13 cellular contexts compared by ENCODE assay signal in the genomic region with DNA sequence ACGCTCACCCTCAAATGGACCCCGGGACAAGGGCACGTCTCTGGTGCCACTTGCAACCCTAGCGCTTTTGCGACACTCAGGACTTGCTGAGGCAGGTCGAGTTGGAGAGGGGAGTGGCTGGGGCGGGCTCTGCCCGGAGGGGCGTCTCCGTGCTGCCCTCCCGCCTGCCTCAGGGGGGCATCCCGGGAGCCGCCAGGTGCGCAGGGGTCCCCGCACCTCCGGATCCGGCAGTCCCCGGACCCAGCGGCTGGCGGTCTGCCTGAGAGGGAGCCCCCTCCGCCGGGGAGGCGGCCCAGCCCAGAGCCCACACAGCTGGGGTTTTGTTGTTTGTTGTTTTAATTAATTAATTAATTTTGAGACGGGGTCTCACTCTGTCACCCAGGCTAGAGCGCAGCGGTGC. TPM values are rescaled to one million over a fixed set of nuclear protein-coding genes. Genes with fewer than 3 reads are reported as not detected.
DNase-seq lines count a peak whose midpoint lies in the region; ATAC-seq and TF ChIP-seq lines count a peak whose summit lies in the region.
"Had no signal": no experiment of that assay in that cellular context is flagged by ENCODE, and none has a peak within 500 bp of the region (broad histone marks: within the 10 kb centered on the region; RNA-seq: fewer than 3 reads in every experiment).

A gene (minus strand): TSS at position 71 of the 400 bp plus-strand sequence. CDS start 820 bp downstream, outside the sequence.

- H3K4ac ChIP-seq in neuronal stem cell (ENCODE audit: low read length): no peak within 1 kb of the TSS

- H3K23ac ChIP-seq in neuronal stem cell (ENCODE audit: low read depth, low read length, poor library complexity): peak within 1 kb of the TSS; percentile 8

- intact Hi-C loops in activated CD4-positive, alpha-beta T cell treated with anti-CD3 and anti-CD28 coated beads for 36 hours (cut with DNase I, micrococcal nuclease): no loop called here
- intact Hi-C loops in esophagus muscularis mucosa (cut with DNase I): no loop called here

- no peak within 1 kb of the TSS for H3K9ac ChIP-seq in neuronal stem cell (ENCODE audit: low read depth, low read length, poor library complexity)

- H3K27me3 ChIP-seq in BJ (ENCODE audit: control insufficient read depth, insufficient read depth, low read length) (peaks cover 6% of the 10 kb centered on the region; the same call in 1 of the 2 replicates), neuronal stem cell (ENCODE audit: control insufficient read depth in 3 of 3, insufficient read depth in 3 of 3, low read depth in 1 of 3, low read length in 3 of 3) (peaks cover 0 to 30% (median 17%) of the 10 kb centered on the region in 3 experiments), esophagus muscularis mucosa (peaks cover 0 to 35% (median 3%) of the 10 kb centered on the region in 4 donors)

- H3K27ac ChIP-seq in neuronal stem cell (replicated peaks; ENCODE audit: low read length) (no peak within 1 kb of the TSS), esophagus muscularis mucosa (replicated peaks in 1 of 4) (no peak within 1 kb of the TSS)

- TF ChIP-seq CTCF in BJ (IDR thresholded peaks at IDR 0.05; ENCODE audit: insufficient read depth, low read depth, low read length): no peak
- no peak for TF ChIP-seq CTCF in epithelial cell of esophagus (IDR thresholded peaks at IDR 0.05; ENCODE audit: insufficient read depth, low read depth, low read length, missing control alignments)
- no peak for TF ChIP-seq CTCF in esophagus muscularis mucosa (IDR thresholded peaks at IDR 0.05)

- no peak within 1 kb of the TSS for H4K8ac ChIP-seq in neuronal stem cell (ENCODE audit: low read depth, low read length)

- H3K36me3 Mint-ChIP-seq in activated CD4-positive, alpha-beta T cell treated with anti-CD3 and anti-CD28 coated beads for 36 hours (ENCODE audit: low read depth): no peaks in the 10 kb centered on the region
- H3K36me3 Mint-ChIP-seq: T-cell had no signal

- H3K36me3 ChIP-seq in BJ (ENCODE audit: control insufficient read depth, insufficient read depth, low read length) (no peaks in the 10 kb centered on the region), neuronal stem cell (replicated peaks in 1 of 2; ENCODE audit: control insufficient read depth in 2 of 2, insufficient read depth in 2 of 2, low read length in 2 of 2) (no peaks in the 10 kb centered on the region), esophagus muscularis mucosa (no peaks in the 10 kb centered on the region)

- peaks cover 16% of the 10 kb centered on the region for H3K4me1 Mint-ChIP-seq in activated CD4-positive, alpha-beta T cell treated with anti-CD3 and anti-CD28 coated beads for 36 hours

- H2AFZ ChIP-seq in neuronal stem cell (ENCODE audit: low read length): peak within 1 kb of the TSS; percentile 53

- H3K18ac ChIP-seq in neuronal stem cell (ENCODE audit: low read length): peak within 1 kb of the TSS; percentile 44

- peak within 1 kb of the TSS; percentile 96 for H2AK5ac ChIP-seq in neuronal stem cell (ENCODE audit: low read depth, low read length)

- H3K9me3 ChIP-seq in neuronal stem cell (replicated peaks in 1 of 2; ENCODE audit: control insufficient read depth in 2 of 2, insufficient read depth in 1 of 2, low read depth in 1 of 2, low read length in 2 of 2): peaks cover 0 to 1% of the 10 kb centered on the region in 2 donors
- no peaks in the 10 kb centered on the region for H3K9me3 ChIP-seq in esophagus muscularis mucosa

- no CpG with 5 or more reads among the region's 26 CpGs for WGBS in neuronal stem cell (ENCODE audit: extremely low coverage in 2 of 2, insufficient read length in 2 of 2, insufficient replicate concordance in 1 of 2), 2 donors
- WGBS in esophagus muscularis mucosa: 20% methylated on average over 11 of the region's 26 CpGs

- peak within 1 kb of the TSS; percentile 83 for H2BK120ac ChIP-seq in neuronal stem cell (ENCODE audit: low read depth, low read length)

- H3K4me3 ChIP-seq in BJ (ENCODE audit: low read depth, low read length): peak within 1 kb of the TSS; percentile 28
- H3K4me3 ChIP-seq in epithelial cell of esophagus (ENCODE audit: low read length): peak within 1 kb of the TSS; percentile 38
- H3K4me3 ChIP-seq in neuronal stem cell (ENCODE audit: low read length in 2 of 2): no peak within 1 kb of the TSS
- H3K4me3 ChIP-seq in esophagus muscularis mucosa: peak within 1 kb of the TSS in 1 of 4 donors; percentile 30

- DNase-seq in BJ (ENCODE audit: low read depth) (no peak), NCI-H1105 (lab: John Stamatoyannopoulos, UW) (peak; percentile 60), epithelial cell of esophagus (ENCODE audit: low read depth) (peak; percentile 43), neuronal stem cell (ENCODE audit: low spot score) (no peak), NCI-H226 (no peak), esophagus muscularis mucosa (ENCODE audit: extremely low spot score) (no peak)
- no peak for DNase-seq in activated CD4-positive, alpha-beta T cell treated with anti-CD3 and anti-CD28 coated beads for 36 hours
- no peak for DNase-seq in activated CD4-positive, alpha-beta T cell treated with anti-CD3 and anti-CD28 coated beads, Interleukin-2, amount 50 U/mL, for 48 hours
- DNase-seq: activated T-cell treated with anti-CD3 and anti-CD28 coated beads, Interleukin-2, amount 50 U/mL, for 72 hours; NCI-H1048; substantia nigra; T-cell had no signal

- peaks cover 3% of the 10 kb centered on the region for H3K27me3 Mint-ChIP-seq in activated CD4-positive, alpha-beta T cell treated with anti-CD3 and anti-CD28 coated beads for 36 hours
- H3K27me3 Mint-ChIP-seq: T-cell had no signal

- CTCF ChIA-PET in BJ (lab: Yijun Ruan, JAX): interaction anchor here (1.0 to 3.5 kb wide), 3 partner anchors 11 to 1401 kb away, joined by 3 to 27 read pairs (median 3); no protein-coding TSS in a partner anchor
- CTCF ChIA-PET in activated CD4-positive, alpha-beta T cell treated with anti-CD3 and anti-CD28 coated beads for 36 hours (lab: Charles Lee): interaction anchor here (1.2 to 9.8 kb wide), 4 partner anchors 10 to 95 kb away, joined by 3 to 82 read pairs (median 8); a partner anchor contains a TSS

- ATAC-seq in activated CD4-positive, alpha-beta T cell treated with anti-CD3 and anti-CD28 coated beads for 36 hours: no peak
- ATAC-seq: activated T-cell treated with anti-CD3 and anti-CD28 coated beads, Interleukin-2, amount 50 U/mL, for 72 hours; T-cell had no signal

- H3K79me1 ChIP-seq in neuronal stem cell (ENCODE audit: low read depth, low read length): peaks cover 4% of the 10 kb centered on the region

- H3K4me2 ChIP-seq in neuronal stem cell (ENCODE audit: insufficient read depth, low read length, poor library complexity, severe bottlenecking): peak within 1 kb of the TSS; percentile 52

- peak within 1 kb of the TSS; percentile 82 for H2BK5ac ChIP-seq in neuronal stem cell (ENCODE audit: low read length)

- TF ChIP-seq EP300 in esophagus muscularis mucosa (IDR thresholded peaks at IDR 0.05): no peak

- H3K4me1 ChIP-seq in neuronal stem cell (ENCODE audit: control insufficient read depth in 2 of 2, insufficient read depth in 1 of 2, low read depth in 1 of 2, low read length in 2 of 2): peaks cover 0 to 2% of the 10 kb centered on the region in 2 donors
- peaks cover 3 to 18% (median 14%) of the 10 kb centered on the region in 4 donors for H3K4me1 ChIP-seq in esophagus muscularis mucosa

- H4K91ac ChIP-seq in neuronal stem cell (ENCODE audit: low read depth, low read length, poor library complexity): no peak within 1 kb of the TSS

- H3K27ac Mint-ChIP-seq in activated CD4-positive, alpha-beta T cell treated with anti-CD3 and anti-CD28 coated beads for 36 hours: no peak within 1 kb of the TSS
- H3K27ac Mint-ChIP-seq: activated T-cell treated with anti-CD3 and anti-CD28 coated beads, Interleukin-2, amount 50 U/mL, for 72 hours; T-cell had no signal

- peak within 1 kb of the TSS; percentile 88 for H2BK15ac ChIP-seq in neuronal stem cell (ENCODE audit: low read length)

- peak within 1 kb of the TSS; percentile 16 for H2BK12ac ChIP-seq in neuronal stem cell (ENCODE audit: low read length)

- POLR2A ChIA-PET in BJ (lab: Charles Lee): interaction anchor here (0.6 kb wide), 1 partner anchor 48 kb away, joined by 3 read pairs; a partner anchor contains a TSS
- POLR2A ChIA-PET in activated CD4-positive, alpha-beta T cell treated with anti-CD3 and anti-CD28 coated beads for 36 hours (lab: Charles Lee): no interaction called here

- H3K4me3 Mint-ChIP-seq in activated CD4-positive, alpha-beta T cell treated with anti-CD3 and anti-CD28 coated beads for 36 hours: no peak within 1 kb of the TSS

- no peak within 1 kb of the TSS for H3K14ac ChIP-seq in neuronal stem cell (ENCODE audit: low read length)

- TF ChIP-seq POLR2A in esophagus muscularis mucosa (IDR thresholded peaks at IDR 0.05; ENCODE audit: low read depth): no peak

- no peaks in the 10 kb centered on the region for H3K9me3 Mint-ChIP-seq in activated CD4-positive, alpha-beta T cell treated with anti-CD3 and anti-CD28 coated beads for 36 hours (ENCODE audit: low read depth)
- H3K9me3 Mint-ChIP-seq: activated T-cell treated with anti-CD3 and anti-CD28 coated beads, Interleukin-2, amount 50 U/mL, for 72 hours; T-cell had no signal

RNA-seq across cellular contexts. Expression of the gene that starts here (rescaled TPM):
- polyA plus RNA-seq in BJ (2011; rRNA removed): 0.13 and 0.23 TPM in 2 replicates
- 0.19 TPM in 1 of 2 replicates, not detected in the other for polyA minus RNA-seq in BJ (2011; rRNA and poly(A)+ RNA removed)
- polyA plus RNA-seq in neuronal stem cell (2013, experiment 1 of 2): 0.06 TPM
- polyA plus RNA-seq in neuronal stem cell (2013, experiment 2 of 2): 0.10 TPM
- total RNA-seq in activated CD4-positive, alpha-beta T cell treated with anti-CD3 and anti-CD28 coated beads for 36 hours: under 1 TPM; 0.16 to 0.26 TPM
- total RNA-seq in esophagus muscularis mucosa: not detected
- total RNA-seq: Daoy had no signal

Comparison
In these comparisons a context has a peak if more than half of its experiments do, and no peak if none do; other contexts are left out.
1. DNase-seq: peak in NCI-H1105 (single experiment) and epithelial cell of esophagus (single experiment); none in BJ (single experiment), neuronal stem cell (single experiment), NCI-H226 (single experiment), activated CD4-positive, alpha-beta T cell treated with anti-CD3 and anti-CD28 coated beads for 36 hours (single experiment), activated CD4-positive, alpha-beta T cell treated with anti-CD3 and anti-CD28 coated beads, Interleukin-2, amount 50 U/mL, for 48 hours (0 of 2) and esophagus muscularis mucosa (single experiment).
2. H3K4me3 ChIP-seq: peak in BJ (single experiment) and epithelial cell of esophagus (single experiment); none in neuronal stem cell (0 of 2).